11 cellular contexts compared by ENCODE assay signal in genomic region chr5:96745844-96746531, GRCh38.
A peak's percentile ranks its signal among the peaks of the same experiment; 100 is the strongest.
DNase-seq lines count a peak whose midpoint lies in the region; ATAC-seq and TF ChIP-seq lines count a peak whose summit lies in the region.
"Had no signal": no experiment of that assay in that cellular context is flagged by ENCODE, and none has a peak within 500 bp of the region (broad histone marks: within the 10 kb centered on the region; RNA-seq: fewer than 3 reads in every experiment).

No MANE protein-coding gene starts in this region.

- H3K4me2 ChIP-seq in PC-3 (ENCODE audit: low read length) = no peak overlapping the region

- peaks cover 20% of the 10 kb centered on the region for H3K36me3 ChIP-seq in BJ (ENCODE audit: control insufficient read depth, insufficient read depth, low read length)
- peaks cover 16% of the 10 kb centered on the region for H3K36me3 ChIP-seq in PC-3 (ENCODE audit: low read depth, low read length)

- BruUV-seq in PC-3 (replicated peaks; lab: Mats Ljungman, UMichigan) (no TSS peak), Calu3 (replicated peaks; lab: Mats Ljungman, UMichigan) (no TSS peak)

- H3K36me3 Mint-ChIP-seq in activated CD8-positive, alpha-beta T cell treated with anti-CD3 and anti-CD28 coated beads for 36 hours (ENCODE audit: low read depth) = peaks cover 49% of the 10 kb centered on the region
- H3K36me3 Mint-ChIP-seq in memory B cell = peaks cover 33% of the 10 kb centered on the region
- peaks cover 67% of the 10 kb centered on the region for H3K36me3 Mint-ChIP-seq in Calu3 (ENCODE audit: insufficient read depth, unreplicated experiment)

- H3K4me3 ChIP-seq in BJ (ENCODE audit: low read depth, low read length) (no peak overlapping the region), PC-3 (ENCODE audit: low read length) (no peak overlapping the region)
- H3K4me3 ChIP-seq: coronary artery, SJCRH30 had no signal

- CTCF ChIA-PET in BJ (lab: Yijun Ruan, JAX) (interaction anchor here (0.8 to 1.4 kb wide), 5 partner anchors 8 to 132 kb away, joined by 3 to 5 read pairs (median 4); no protein-coding TSS in a partner anchor), PC-3 (lab: Charles Lee) (no interaction called here), Calu3 (lab: Charles Lee) (no interaction called here)
- CTCF ChIA-PET in activated CD8-positive, alpha-beta T cell treated with anti-CD3 and anti-CD28 coated beads for 36 hours (lab: Charles Lee) = interaction anchor here (0.8 to 2.0 kb wide), 4 partner anchors 23 to 417 kb away, joined by 3 to 8 read pairs (median 3); partner anchors contain the start of gene LIX1

- peak; percentile 13 for ATAC-seq in activated CD8-positive, alpha-beta T cell treated with anti-CD3 and anti-CD28 coated beads for 36 hours
- ATAC-seq in memory B cell (ENCODE audit: low read depth) (no peak), HG03432 (IDR thresholded peaks at IDR 0.05; ENCODE audit: unreplicated experiment) (no peak), PC-3 (no peak)

- H3K27me3 ChIP-seq in BJ (ENCODE audit: control insufficient read depth, insufficient read depth, low read length) (no peaks in the 10 kb centered on the region), PC-3 (ENCODE audit: low read length) (no peaks in the 10 kb centered on the region)
- H3K27me3 ChIP-seq: SJCRH30 had no signal

- DNase-seq in BJ (ENCODE audit: low read depth) = peak; percentile 38
- DNase-seq in DMS 273 (lab: John Stamatoyannopoulos, UW; ENCODE audit: unreplicated experiment) = peak; percentile 61
- no peak for DNase-seq in activated CD8-positive, alpha-beta T cell treated with anti-CD3 and anti-CD28 coated beads for 36 hours
- DNase-seq in memory B cell (ENCODE audit: low spot score in 2 of 2) = no peak
- no peak for DNase-seq in PC-3
- no peak for DNase-seq in SW 1271 (lab: John Stamatoyannopoulos, UW)
- DNase-seq in Calu3 = no peak
- DNase-seq: NCI-H187 treated with DMSO at 0.1 percent for 48 hours had no signal

- H3K9me3 Mint-ChIP-seq in activated CD8-positive, alpha-beta T cell treated with anti-CD3 and anti-CD28 coated beads for 36 hours = peaks cover 2% of the 10 kb centered on the region
- H3K9me3 Mint-ChIP-seq in memory B cell = no peaks in the 10 kb centered on the region
- H3K9me3 Mint-ChIP-seq in Calu3 (ENCODE audit: low read depth, unreplicated experiment) = no peaks in the 10 kb centered on the region

- H3K27me3 Mint-ChIP-seq in activated CD8-positive, alpha-beta T cell treated with anti-CD3 and anti-CD28 coated beads for 36 hours = no peaks in the 10 kb centered on the region
- H3K27me3 Mint-ChIP-seq in memory B cell (no peaks in the 10 kb centered on the region), Calu3 (ENCODE audit: unreplicated experiment) (no peaks in the 10 kb centered on the region)

- H3F3A ChIP-seq in PC-3 (ENCODE audit: low read length, unreplicated experiment) = no peaks in the 10 kb centered on the region

- peak overlapping the region; percentile 72 for H3K27ac Mint-ChIP-seq in activated CD8-positive, alpha-beta T cell treated with anti-CD3 and anti-CD28 coated beads for 36 hours
- H3K27ac Mint-ChIP-seq in memory B cell (peak overlapping the region; percentile 86), Calu3 (ENCODE audit: unreplicated experiment) (no peak overlapping the region)

- no peak overlapping the region for H3K4me3 Mint-ChIP-seq in activated CD8-positive, alpha-beta T cell treated with anti-CD3 and anti-CD28 coated beads for 36 hours
- H3K4me3 Mint-ChIP-seq in memory B cell (no peak overlapping the region), Calu3 (ENCODE audit: low read depth, unreplicated experiment) (no peak overlapping the region)

- no peak overlapping the region for H3K27ac ChIP-seq in PC-3 (ENCODE audit: low read length)
- H3K27ac ChIP-seq: coronary artery, SJCRH30 had no signal

- H3K9ac ChIP-seq in PC-3 (ENCODE audit: low read length) = no peak overlapping the region

- no peaks in the 10 kb centered on the region for H4K20me1 ChIP-seq in PC-3 (ENCODE audit: low read length)

- intact Hi-C loops in activated CD8-positive, alpha-beta T cell treated with anti-CD3 and anti-CD28 coated beads for 36 hours (cut with micrococcal nuclease) = loop anchor here (10.0 kb wide), 1 partner anchor 131 kb away; no protein-coding TSS in a partner anchor
- intact Hi-C loops in PC-3 (cut with micrococcal nuclease) (no loop called here), Calu3 (cut with micrococcal nuclease; ENCODE audit: unreplicated experiment) (loop anchor here (10.0 kb wide), 1 partner anchor 401 kb away; no protein-coding TSS in a partner anchor)

- TF ChIP-seq CTCF in BJ (IDR thresholded peaks at IDR 0.05; ENCODE audit: insufficient read depth, low read depth, low read length) = no peak
- TF ChIP-seq CTCF in activated CD8-positive, alpha-beta T cell treated with anti-CD3 and anti-CD28 coated beads for 36 hours (IDR thresholded peaks at IDR 0.05) = no peak
- no peak for TF ChIP-seq CTCF in PC-3 (conservative IDR thresholded peaks at IDR 0.05; ENCODE audit: low read depth, low read length)
- no peak for TF ChIP-seq CTCF in Calu3 (IDR thresholded peaks at IDR 0.05; ENCODE audit: unreplicated experiment)

- no peaks in the 10 kb centered on the region for H3K9me2 ChIP-seq in PC-3 (replicated peaks; ENCODE audit: low read length)

- peaks cover 38% of the 10 kb centered on the region for H3K4me1 Mint-ChIP-seq in activated CD8-positive, alpha-beta T cell treated with anti-CD3 and anti-CD28 coated beads for 36 hours (ENCODE audit: low read depth)
- H3K4me1 Mint-ChIP-seq in memory B cell (no peaks in the 10 kb centered on the region), Calu3 (ENCODE audit: low read depth, unreplicated experiment) (peaks cover 12% of the 10 kb centered on the region)

- H3K9me3 ChIP-seq in PC-3 (ENCODE audit: low read length) = no peaks in the 10 kb centered on the region
- H3K9me3 ChIP-seq: SJCRH30 had no signal

- POLR2A ChIA-PET in BJ (lab: Charles Lee) (no interaction called here), PC-3 (lab: Charles Lee; ENCODE audit: unreplicated experiment) (no interaction called here)
- POLR2A ChIA-PET in activated CD8-positive, alpha-beta T cell treated with anti-CD3 and anti-CD28 coated beads for 36 hours (lab: Charles Lee) = interaction anchor here (0.9 kb wide), 1 partner anchor 43 kb away, joined by 3 read pairs; no protein-coding TSS in a partner anchor

- H3K79me2 ChIP-seq in PC-3 (ENCODE audit: low read length) = no peaks in the 10 kb centered on the region

- no peak overlapping the region for H2AFZ ChIP-seq in PC-3 (ENCODE audit: low read length)

- H3K4me1 ChIP-seq in PC-3 (ENCODE audit: insufficient read depth, low read length) = no peaks in the 10 kb centered on the region; the same call in 1 of the 2 replicates
- H3K4me1 ChIP-seq: SJCRH30 had no signal

Comparison
In these comparisons a context has a peak if more than half of its experiments do, and no peak if none do; other contexts are left out.
1. DNase-seq: peak in BJ (single experiment) and DMS 273 (single experiment); none in activated CD8-positive, alpha-beta T cell treated with anti-CD3 and anti-CD28 coated beads for 36 hours (single experiment), memory B cell (0 of 2), PC-3 (single experiment), SW 1271 (0 of 2) and Calu3 (single experiment).
2. CTCF ChIA-PET loops: an anchor here in BJ (0.8 to 1.4 kb wide) and activated CD8-positive, alpha-beta T cell treated with anti-CD3 and anti-CD28 coated beads for 36 hours (0.8 to 2.0 kb wide); none called in PC-3 and Calu3.